ENCODE assay signal across 21 cellular contexts in the genomic region with DNA sequence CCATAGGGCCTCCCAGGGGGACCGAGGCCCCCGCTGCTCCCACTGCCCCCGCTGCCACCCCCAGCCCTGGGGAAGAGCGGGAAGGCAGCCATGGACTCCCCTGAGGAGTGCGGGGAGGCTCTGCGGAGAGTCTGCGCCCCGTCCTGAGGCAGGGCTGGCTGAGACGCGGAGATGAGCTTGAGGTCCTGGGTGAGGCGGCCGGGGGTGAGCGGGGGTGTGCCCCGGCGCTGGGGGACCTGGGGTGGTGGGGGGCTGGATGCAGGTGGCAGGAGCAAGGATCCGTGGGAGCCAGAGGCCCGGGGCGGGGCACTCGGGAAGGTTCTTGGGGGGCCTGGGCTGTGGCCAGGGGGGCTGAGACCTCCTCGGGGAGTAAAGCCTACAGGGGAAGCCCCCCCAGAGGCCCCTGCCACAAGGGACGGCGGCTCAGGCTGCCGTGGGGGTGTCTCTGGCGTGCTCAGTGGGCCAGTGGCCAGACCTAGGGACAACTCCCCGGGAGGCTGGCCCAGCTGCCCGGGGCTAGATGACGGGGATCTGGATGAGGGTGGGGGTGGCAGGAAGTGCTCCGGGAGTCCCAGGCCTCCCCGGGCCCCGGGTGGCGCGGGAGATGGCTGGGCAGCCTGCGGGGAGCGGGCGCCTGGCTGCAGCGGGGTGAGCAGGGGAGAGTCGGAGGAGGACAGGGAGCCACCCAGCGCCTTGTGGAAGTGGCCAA. TPM values are rescaled to one million over a fixed set of nuclear protein-coding genes. Genes with fewer than 3 reads are reported as not detected.
"Had no signal": no experiment of that assay in that cellular context is flagged by ENCODE, and none has a peak within 500 bp of the region (broad histone marks: within the 10 kb centered on the region; RNA-seq: fewer than 3 reads in every experiment).

No MANE protein-coding gene starts in this region.

- ATAC-seq: gastroesophageal sphincter had no signal

- H3K4me1 ChIP-seq: esophagus muscularis mucosa, gastroesophageal sphincter, upper lobe of left lung had no signal

- DNase-seq: activated CD4-positive, alpha-beta memory T cell treated with anti-CD3 and anti-CD28 coated beads for 36 hours; activated naive CD4-positive, alpha-beta T cell treated with anti-CD3 and anti-CD28 coated beads for 36 hours; activated T-cell treated with anti-CD3 and anti-CD28 coated beads for 4 hours; brain microvascular endothelial cell; cortex of kidney; effector CD8-positive, alpha-beta T cell; immature natural killer cell; midbrain; nephron progenitor cell; occipital lobe; stimulated activated CD4-positive, alpha-beta T cell treated with anti-CD3 and anti-CD28 coated beads, Interleukin-2, amount 100 ng/mL, for 48 hours; WERI-Rb-1 had no signal

- H3K4me3 ChIP-seq: esophagus muscularis mucosa, gastroesophageal sphincter, lung, thoracic aorta, upper lobe of left lung had no signal

- H3K9me3 ChIP-seq: esophagus muscularis mucosa, gastroesophageal sphincter, thoracic aorta, upper lobe of left lung had no signal

- H3K27ac ChIP-seq: brain microvascular endothelial cell, esophagus muscularis mucosa, gastroesophageal sphincter, thoracic aorta, upper lobe of left lung, WERI-Rb-1 had no signal

- H3K36me3 ChIP-seq: brain microvascular endothelial cell, gastroesophageal sphincter, thoracic aorta, upper lobe of left lung, WERI-Rb-1 had no signal

RNA-seq across cellular contexts. Expression of a gene that starts 45.9 kb away (rescaled TPM):
- total RNA-seq: activated CD4-positive, alpha-beta memory T cell treated with anti-CD3 and anti-CD28 coated beads for 36 hours; activated naive CD4-positive, alpha-beta T cell treated with anti-CD3 and anti-CD28 coated beads for 36 hours; aorta; endothelial cell of umbilical vein; myocyte; T-helper 2 cell treated with Interferon-gamma antibody and Interleukin-4, amounts not matched to agents 100 ng/mL and 5 ng/mL, for 36 hours; thoracic aorta had no signal
- polyA plus RNA-seq: immature natural killer cell had no signal
